ENCODE assay signal across 23 cellular contexts in the genomic region with DNA sequence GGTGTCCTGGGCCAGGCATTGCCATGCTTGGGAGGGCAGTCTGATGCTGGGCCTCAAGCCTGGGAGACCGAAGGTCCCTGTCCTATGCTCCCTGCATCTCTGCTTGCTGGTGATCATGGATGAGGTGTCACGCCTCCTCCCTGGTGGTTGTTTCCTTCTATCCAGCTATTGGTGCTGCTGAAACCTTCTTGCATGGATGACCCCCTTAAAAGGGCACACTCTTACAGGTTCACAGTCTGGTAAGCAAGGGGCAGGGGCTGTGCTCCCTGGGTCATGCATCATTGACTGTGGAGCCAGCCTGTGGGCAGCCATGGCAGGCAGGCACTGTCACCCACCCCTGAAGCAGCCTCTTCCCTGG.
"Had no signal": no experiment of that assay in that cellular context is flagged by ENCODE, and none has a peak within 500 bp of the region (broad histone marks: within the 10 kb centered on the region; RNA-seq: fewer than 3 reads in every experiment).

No MANE protein-coding gene starts in this region.

- H3K4me1 Mint-ChIP-seq: activated B cell treated with CpG ODN at 0.5 μM for 24 hours; activated CD4-positive, alpha-beta T cell treated with anti-CD3 and anti-CD28 coated beads, Interleukin-2, amount 10 ng/mL, durations not matched to agents 24 days and 14 days; activated CD8-positive, alpha-beta memory T cell treated with anti-CD3 and anti-CD28 coated beads, Interleukin-2, amount 10 ng/mL, durations not matched to agents 7 days and 5 days; activated naive CD8-positive, alpha-beta T cell treated with anti-CD3 and anti-CD28 coated beads, Interleukin-2, amount 50 U/mL, for 24 hours; central memory CD8-positive, alpha-beta T cell had no signal

- H3K4me1 ChIP-seq: ascending aorta, body of pancreas, Peyer's patch had no signal

- H3K27me3 ChIP-seq: ascending aorta, body of pancreas, MG63, Peyer's patch had no signal

- H3K27ac Mint-ChIP-seq: activated B cell treated with CpG ODN at 0.5 μM for 24 hours; activated CD4-positive, alpha-beta T cell treated with anti-CD3 and anti-CD28 coated beads, Interleukin-2, amount 10 ng/mL, durations not matched to agents 24 days and 14 days; activated CD8-positive, alpha-beta memory T cell treated with anti-CD3 and anti-CD28 coated beads, Interleukin-2, amount 10 ng/mL, durations not matched to agents 7 days and 5 days; activated naive CD4-positive, alpha-beta T cell treated with anti-CD3 and anti-CD28 coated beads, Interleukin-2, amount 50 U/mL, for 72 hours; activated naive CD8-positive, alpha-beta T cell treated with anti-CD3 and anti-CD28 coated beads, Interleukin-2, amount 50 U/mL, for 24 hours; activated T-cell treated with anti-CD3 and anti-CD28 coated beads, Interleukin-2, amount 50 U/mL, for 24 hours; activated T-helper 1 cell treated with anti-CD3 and anti-CD28 coated beads, Interleukin-12 subunit alpha, Interleukin-12 subunit beta, Interleukin-2, Interleukin-4 antibody, amounts not matched to agents 30 ng/mL and 10 ng/mL and 1 ng/mL, durations not matched to agents 14 hours and 24 hours and 36 hours; T-helper 17 cell had no signal

- H3K9me3 Mint-ChIP-seq: activated B cell treated with CpG ODN at 0.5 μM for 24 hours; activated CD4-positive, alpha-beta T cell treated with anti-CD3 and anti-CD28 coated beads, Interleukin-2, amount 10 ng/mL, durations not matched to agents 24 days and 14 days; activated naive CD4-positive, alpha-beta T cell treated with anti-CD3 and anti-CD28 coated beads, Interleukin-2, amount 50 U/mL, for 72 hours; activated naive CD8-positive, alpha-beta T cell treated with anti-CD3 and anti-CD28 coated beads, Interleukin-2, amount 50 U/mL, for 24 hours; activated T-cell treated with anti-CD3 and anti-CD28 coated beads, Interleukin-2, amount 50 U/mL, for 24 hours; activated T-helper 1 cell treated with anti-CD3 and anti-CD28 coated beads, Interleukin-12 subunit alpha, Interleukin-12 subunit beta, Interleukin-2, Interleukin-4 antibody, amounts not matched to agents 30 ng/mL and 10 ng/mL and 1 ng/mL, durations not matched to agents 14 hours and 24 hours and 36 hours; central memory CD8-positive, alpha-beta T cell had no signal

- H3K27ac ChIP-seq: ascending aorta, body of pancreas, Peyer's patch had no signal

- DNase-seq: activated B cell treated with CpG ODN at 0.5 μM for 24 hours; activated CD4-positive, alpha-beta T cell treated with anti-CD3 and anti-CD28 coated beads for 1 hour; activated CD4-positive, alpha-beta T cell treated with anti-CD3 and anti-CD28 coated beads, Interleukin-2, amount 10 ng/mL, durations not matched to agents 24 days and 14 days; activated CD4-positive, alpha-beta T cell treated with anti-CD3 and anti-CD28 coated beads, Interleukin-2, amount 50 U/mL, for 48 hours; activated CD8-positive, alpha-beta memory T cell treated with anti-CD3 and anti-CD28 coated beads, Interleukin-2, amount 10 ng/mL, durations not matched to agents 7 days and 5 days; activated effector memory CD4-positive, alpha-beta T cell treated with Interleukin-2 at 50 U/mL for 16 hours; activated naive CD4-positive, alpha-beta T cell treated with Interleukin-2 at 50 U/mL for 16 hours; activated naive CD8-positive, alpha-beta T cell treated with anti-CD3 and anti-CD28 coated beads, Interleukin-2, amount 50 U/mL, for 24 hours; activated T-cell treated with anti-CD3 and anti-CD28 coated beads, Interleukin-2, amount 50 U/mL, for 24 hours; amniotic stem cell; body of pancreas; MG63; MV-4-11; NCI-H1436 treated with DMSO at 0.1 percent for 48 hours; NCI-H187; Peyer's patch; SHP77 treated with DMSO at 0.1 percent for 48 hours; T-helper 17 cell; T-helper 9 cell had no signal

- H3K4me3 Mint-ChIP-seq: activated B cell treated with CpG ODN at 0.5 μM for 24 hours; activated CD4-positive, alpha-beta T cell treated with anti-CD3 and anti-CD28 coated beads, Interleukin-2, amount 10 ng/mL, durations not matched to agents 24 days and 14 days; activated CD8-positive, alpha-beta memory T cell treated with anti-CD3 and anti-CD28 coated beads, Interleukin-2, amount 10 ng/mL, durations not matched to agents 7 days and 5 days; activated naive CD8-positive, alpha-beta T cell treated with anti-CD3 and anti-CD28 coated beads, Interleukin-2, amount 50 U/mL, for 24 hours; activated T-cell treated with anti-CD3 and anti-CD28 coated beads, Interleukin-2, amount 50 U/mL, for 24 hours; activated T-helper 1 cell treated with anti-CD3 and anti-CD28 coated beads, Interleukin-12 subunit alpha, Interleukin-12 subunit beta, Interleukin-2, Interleukin-4 antibody, amounts not matched to agents 30 ng/mL and 10 ng/mL and 1 ng/mL, durations not matched to agents 14 hours and 24 hours and 36 hours; central memory CD8-positive, alpha-beta T cell; T-helper 17 cell had no signal

- H3K36me3 Mint-ChIP-seq: activated CD8-positive, alpha-beta memory T cell treated with anti-CD3 and anti-CD28 coated beads, Interleukin-2, amount 10 ng/mL, durations not matched to agents 7 days and 5 days; activated naive CD4-positive, alpha-beta T cell treated with anti-CD3 and anti-CD28 coated beads, Interleukin-2, amount 50 U/mL, for 72 hours had no signal

- H3K4me3 ChIP-seq: ascending aorta, body of pancreas, MG63, Peyer's patch had no signal

- H3K27me3 Mint-ChIP-seq: activated CD4-positive, alpha-beta T cell treated with anti-CD3 and anti-CD28 coated beads, Interleukin-2, amount 10 ng/mL, durations not matched to agents 24 days and 14 days; activated CD8-positive, alpha-beta memory T cell treated with anti-CD3 and anti-CD28 coated beads, Interleukin-2, amount 10 ng/mL, durations not matched to agents 7 days and 5 days; activated naive CD8-positive, alpha-beta T cell treated with anti-CD3 and anti-CD28 coated beads, Interleukin-2, amount 50 U/mL, for 24 hours; activated T-cell treated with anti-CD3 and anti-CD28 coated beads, Interleukin-2, amount 50 U/mL, for 24 hours; central memory CD8-positive, alpha-beta T cell had no signal

- H3K9me3 ChIP-seq: ascending aorta, body of pancreas, MG63, Peyer's patch had no signal

- H3K36me3 ChIP-seq: MG63 had no signal
